In the genomic region with DNA sequence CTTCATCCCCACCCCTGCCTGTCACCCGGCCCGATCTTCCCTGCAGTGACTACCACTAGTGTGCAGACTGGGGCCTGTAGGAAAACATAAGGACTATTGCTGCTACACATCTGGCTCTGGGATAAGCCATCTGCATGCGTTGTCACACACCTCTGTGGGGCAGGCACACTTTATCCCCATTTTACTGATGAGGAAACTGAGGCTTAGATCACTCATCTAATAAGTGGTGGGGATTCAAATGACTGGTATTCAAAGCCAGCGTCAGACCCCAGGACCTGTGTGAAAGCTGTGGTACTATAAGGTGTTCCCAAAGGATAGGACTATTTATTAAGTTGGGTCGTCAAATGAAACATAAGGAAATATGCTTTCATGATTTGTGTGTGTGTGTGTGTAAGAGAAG, we compare ENCODE assay signal across 19 cellular contexts.
"Had no signal": no experiment of that assay in that cellular context is flagged by ENCODE, and none has a peak within 500 bp of the region (broad histone marks: within the 10 kb centered on the region; RNA-seq: fewer than 3 reads in every experiment).

No MANE protein-coding gene starts in this region.

- DNase-seq: effector memory CD8-positive, alpha-beta T cell; gastrocnemius medialis; heart right ventricle; hypothalamus; kidney glomerular epithelial cell; left lung; natural killer cell; psoas muscle; retina; stimulated activated naive CD4-positive, alpha-beta T cell treated with Interleukin-2 at 50 U/mL for 16 hours; thyroid gland had no signal

- H3K27ac Mint-ChIP-seq: dendritic cell treated with granulocyte-macrophage colony-stimulating factor and Interleukin-4, amounts not matched to agents 40 ng/mL and 50 ng/mL, for 4 days; effector memory CD8-positive, alpha-beta T cell; memory B cell; mesothelial cell of epicardium; natural killer cell; type B pancreatic cell had no signal

- ATAC-seq: effector memory CD8-positive, alpha-beta T cell; gastrocnemius medialis; heart right ventricle; left lung; lower lobe of right lung; natural killer cell; psoas muscle; sciatic nerve had no signal

- H3K9me3 Mint-ChIP-seq: dendritic cell treated with granulocyte-macrophage colony-stimulating factor and Interleukin-4, amounts not matched to agents 40 ng/mL and 50 ng/mL, for 4 days; effector memory CD8-positive, alpha-beta T cell; memory B cell; mesothelial cell of epicardium; natural killer cell; type B pancreatic cell had no signal

- H3K4me1 Mint-ChIP-seq: memory B cell had no signal

- H3K4me3 Mint-ChIP-seq: dendritic cell treated with granulocyte-macrophage colony-stimulating factor and Interleukin-4, amounts not matched to agents 40 ng/mL and 50 ng/mL, for 4 days; effector memory CD8-positive, alpha-beta T cell; memory B cell; mesothelial cell of epicardium; natural killer cell; type B pancreatic cell had no signal

- H3K27ac ChIP-seq: epithelial cell of prostate, esophagus muscularis mucosa, gastrocnemius medialis, heart right ventricle, left lung, lower lobe of right lung, psoas muscle, thyroid gland had no signal

- H3K4me1 ChIP-seq: gastrocnemius medialis, psoas muscle had no signal

- H3K27me3 Mint-ChIP-seq: type B pancreatic cell had no signal

- H3K36me3 Mint-ChIP-seq: memory B cell, mesothelial cell of epicardium, natural killer cell, type B pancreatic cell had no signal

- H3K36me3 ChIP-seq: esophagus muscularis mucosa, gastrocnemius medialis, heart right ventricle, left lung, lower lobe of right lung, thyroid gland had no signal

- H3K9me3 ChIP-seq: esophagus muscularis mucosa, gastrocnemius medialis, heart right ventricle, left lung, lower lobe of right lung, psoas muscle, thyroid gland had no signal

- H3K27me3 ChIP-seq: esophagus muscularis mucosa, gastrocnemius medialis, heart right ventricle, thyroid gland had no signal

- H3K4me3 ChIP-seq: esophagus muscularis mucosa, gastrocnemius medialis, heart right ventricle, left lung, lower lobe of right lung, psoas muscle, thyroid gland had no signal
